In genomic region chr2:120944575-120944974, GRCh38 we compare ENCODE assay signal across 32 cellular contexts.
"Had no signal": no experiment of that assay in that cellular context is flagged by ENCODE, and none has a peak within 500 bp of the region (broad histone marks: within the 10 kb centered on the region; RNA-seq: fewer than 3 reads in every experiment).

No MANE protein-coding gene starts in this region.

- H3K27ac ChIP-seq: brain microvascular endothelial cell, esophagus muscularis mucosa, foreskin keratinocyte, gastrocnemius medialis, heart right ventricle had no signal

- DNase-seq: activated CD4-positive, alpha-beta memory T cell treated with anti-CD3 and anti-CD28 coated beads, Interleukin-2, amount 10 ng/mL, durations not matched to agents 7 days and 5 days; activated CD4-positive, alpha-beta T cell treated with anti-CD3 and anti-CD28 coated beads for 1 hour; activated CD4-positive, alpha-beta T cell treated with anti-CD3 and anti-CD28 coated beads for 4 hours; activated CD4-positive, alpha-beta T cell treated with anti-CD3 and anti-CD28 coated beads, Interleukin-2, amount 10 ng/mL, durations not matched to agents 7 days and 5 days; activated CD4-positive, alpha-beta T cell treated with anti-CD3 and anti-CD28 coated beads, Interleukin-2, amount 50 U/mL, for 4 hours; activated CD8-positive, alpha-beta memory T cell treated with anti-CD3 and anti-CD28 coated beads, Interleukin-2, amount 50 U/mL, for 48 hours; activated effector memory CD4-positive, alpha-beta T cell treated with Interleukin-2 at 50 U/mL for 16 hours; activated gamma-delta T cell treated with Interleukin-2 at 50 U/mL for 16 hours; activated naive CD4-positive, alpha-beta T cell treated with anti-CD3 and anti-CD28 coated beads, Interleukin-2, amount 50 U/mL, for 16 hours; activated naive CD4-positive, alpha-beta T cell treated with Interleukin-2 at 50 U/mL for 16 hours; activated T-cell treated with anti-CD3 and anti-CD28 coated beads for 4 hours; activated T-cell treated with anti-CD3 and anti-CD28 coated beads, Interleukin-2, amount 50 U/mL, for 24 hours; activated T-cell treated with anti-CD3 and anti-CD28 coated beads, Interleukin-2, amount 50 U/mL, for 72 hours; amniotic stem cell; anterior cingulate cortex; brain microvascular endothelial cell; cortex of kidney; dermis blood vessel endothelial cell; effector CD4-positive, alpha-beta T cell; effector memory CD8-positive, alpha-beta T cell; erythroblast; foreskin keratinocyte; gastrocnemius medialis; glutamatergic neuron; heart right ventricle; T-helper 2 cell had no signal

- H3K9me3 Mint-ChIP-seq: activated CD4-positive, alpha-beta memory T cell treated with anti-CD3 and anti-CD28 coated beads, Interleukin-2, amount 10 ng/mL, durations not matched to agents 7 days and 5 days; activated CD4-positive, alpha-beta T cell treated with anti-CD3 and anti-CD28 coated beads, Interleukin-2, amount 10 ng/mL, durations not matched to agents 7 days and 5 days; activated T-cell treated with anti-CD3 and anti-CD28 coated beads, Interleukin-2, amount 50 U/mL, for 24 hours; activated T-helper 17 cell treated with anti-CD3 and anti-CD28 coated beads, Interleukin-2, amount 50 U/mL, for 72 hours; central memory CD8-positive, alpha-beta T cell had no signal

- H3K36me3 Mint-ChIP-seq: activated naive CD8-positive, alpha-beta T cell had no signal

- H3K27me3 Mint-ChIP-seq: activated CD4-positive, alpha-beta memory T cell treated with anti-CD3 and anti-CD28 coated beads, Interleukin-2, amount 10 ng/mL, durations not matched to agents 7 days and 5 days; activated CD4-positive, alpha-beta T cell treated with anti-CD3 and anti-CD28 coated beads, Interleukin-2, amount 10 ng/mL, durations not matched to agents 7 days and 5 days; activated naive CD8-positive, alpha-beta T cell; activated T-cell treated with anti-CD3 and anti-CD28 coated beads, Interleukin-2, amount 50 U/mL, for 24 hours; activated T-helper 17 cell treated with anti-CD3 and anti-CD28 coated beads, Interleukin-2, amount 50 U/mL, for 72 hours; central memory CD8-positive, alpha-beta T cell had no signal

- H3K4me1 Mint-ChIP-seq: activated CD4-positive, alpha-beta memory T cell treated with anti-CD3 and anti-CD28 coated beads, Interleukin-2, amount 10 ng/mL, durations not matched to agents 7 days and 5 days; activated CD4-positive, alpha-beta T cell treated with anti-CD3 and anti-CD28 coated beads, Interleukin-2, amount 10 ng/mL, durations not matched to agents 7 days and 5 days; activated T-helper 17 cell treated with anti-CD3 and anti-CD28 coated beads, Interleukin-2, amount 50 U/mL, for 72 hours; central memory CD8-positive, alpha-beta T cell had no signal

- FAIRE-seq: astrocyte, bronchial epithelial cell had no signal

- ATAC-seq: activated T-cell treated with anti-CD3 and anti-CD28 coated beads, Interleukin-2, amount 50 U/mL, for 72 hours; activated T-helper 17 cell treated with anti-CD3 and anti-CD28 coated beads, Interleukin-2, amount 50 U/mL, for 72 hours; effector memory CD8-positive, alpha-beta T cell; gastrocnemius medialis; heart right ventricle had no signal

- H3K36me3 ChIP-seq: gastrocnemius medialis, heart right ventricle had no signal

- H3K27ac Mint-ChIP-seq: activated CD4-positive, alpha-beta memory T cell treated with anti-CD3 and anti-CD28 coated beads, Interleukin-2, amount 10 ng/mL, durations not matched to agents 7 days and 5 days; activated CD4-positive, alpha-beta T cell treated with anti-CD3 and anti-CD28 coated beads, Interleukin-2, amount 10 ng/mL, durations not matched to agents 7 days and 5 days; activated naive CD8-positive, alpha-beta T cell; activated T-cell treated with anti-CD3 and anti-CD28 coated beads, Interleukin-2, amount 50 U/mL, for 24 hours; activated T-cell treated with anti-CD3 and anti-CD28 coated beads, Interleukin-2, amount 50 U/mL, for 72 hours; activated T-helper 17 cell treated with anti-CD3 and anti-CD28 coated beads, Interleukin-2, amount 50 U/mL, for 72 hours; effector memory CD8-positive, alpha-beta T cell had no signal

- H3K4me3 ChIP-seq: esophagus muscularis mucosa, gastrocnemius medialis, heart right ventricle had no signal

- H3K27me3 ChIP-seq: brain microvascular endothelial cell, esophagus muscularis mucosa, foreskin keratinocyte, gastrocnemius medialis, heart right ventricle had no signal

- H3K4me3 Mint-ChIP-seq: activated CD4-positive, alpha-beta memory T cell treated with anti-CD3 and anti-CD28 coated beads, Interleukin-2, amount 10 ng/mL, durations not matched to agents 7 days and 5 days; activated CD4-positive, alpha-beta T cell treated with anti-CD3 and anti-CD28 coated beads, Interleukin-2, amount 10 ng/mL, durations not matched to agents 7 days and 5 days; activated naive CD8-positive, alpha-beta T cell; activated T-cell treated with anti-CD3 and anti-CD28 coated beads, Interleukin-2, amount 50 U/mL, for 24 hours; activated T-cell treated with anti-CD3 and anti-CD28 coated beads, Interleukin-2, amount 50 U/mL, for 72 hours; activated T-helper 17 cell treated with anti-CD3 and anti-CD28 coated beads, Interleukin-2, amount 50 U/mL, for 72 hours; central memory CD8-positive, alpha-beta T cell; effector memory CD8-positive, alpha-beta T cell had no signal

- H3K9me3 ChIP-seq: esophagus muscularis mucosa, gastrocnemius medialis, heart right ventricle had no signal
